In the genomic region with DNA sequence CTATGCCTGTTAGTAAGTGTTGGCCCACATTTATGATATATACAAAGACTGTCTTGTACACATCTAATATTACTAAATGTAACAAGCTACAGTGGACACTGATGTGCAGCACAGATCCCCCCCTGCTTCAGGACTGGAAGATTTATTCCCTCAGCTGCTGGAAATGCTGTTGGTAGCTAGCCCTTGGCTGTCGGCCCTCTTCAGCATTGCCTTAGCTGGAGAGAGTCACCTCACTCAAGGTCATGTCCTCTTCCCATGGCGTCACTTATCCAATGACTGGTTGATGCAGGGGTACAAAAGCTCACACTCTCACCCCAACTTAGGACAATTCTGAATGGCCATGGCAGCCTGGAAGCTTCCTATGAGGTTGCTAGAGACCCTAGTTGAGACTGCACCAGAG, we compare ENCODE assay signal across 16 cellular contexts.
"Had no signal": no experiment of that assay in that cellular context is flagged by ENCODE, and none has a peak within 500 bp of the region (broad histone marks: within the 10 kb centered on the region; RNA-seq: fewer than 3 reads in every experiment).

No MANE protein-coding gene starts in this region.

- H3K27me3 ChIP-seq: neutrophil, spleen, tibial artery, upper lobe of left lung, uterus had no signal

- H3K4me3 ChIP-seq: dorsolateral prefrontal cortex, mucosa of descending colon, spleen, tibial artery, upper lobe of left lung, uterus had no signal

- DNase-seq: cortex of kidney; dorsolateral prefrontal cortex; effector CD8-positive, alpha-beta T cell; foreskin melanocyte; mucosa of descending colon; naive thymus-derived CD8-positive, alpha-beta T cell; spleen; stimulated activated CD4-positive, alpha-beta T cell treated with anti-CD3 and anti-CD28 coated beads, Interleukin-15, amount 100 ng/mL, for 24 hours; stimulated activated CD4-positive, alpha-beta T cell treated with anti-CD3 and anti-CD28 coated beads, Interleukin-1b, Interleukin-23, amount 100 ng/mL, for 48 hours; stimulated activated CD4-positive, alpha-beta T cell treated with anti-CD3 and anti-CD28 coated beads, Interleukin-4, amount 100 ng/mL, for 24 hours; tibial artery; upper lobe of left lung; uterus had no signal

- ATAC-seq: mucosa of descending colon; naive thymus-derived CD8-positive, alpha-beta T cell; sciatic nerve; stimulated activated memory B cell treated with anti-CD40 and anti-IgM and Interleukin-4, amounts not matched to agents 10 μg/mL and 1 μg/mL and 100 μg/mL, for 72 hours had no signal

- H3K4me1 ChIP-seq: spleen, tibial artery, upper lobe of left lung, uterus had no signal

- H3K36me3 ChIP-seq: neutrophil, spleen, upper lobe of left lung, uterus had no signal

- H3K27ac ChIP-seq: dorsolateral prefrontal cortex, neutrophil, spleen, tibial artery, upper lobe of left lung, uterus had no signal

- H3K9me3 ChIP-seq: mucosa of descending colon, neutrophil, spleen, tibial artery, upper lobe of left lung, uterus had no signal
